Comparison of ENCODE assay signal across 17 cellular contexts in the genomic region with DNA sequence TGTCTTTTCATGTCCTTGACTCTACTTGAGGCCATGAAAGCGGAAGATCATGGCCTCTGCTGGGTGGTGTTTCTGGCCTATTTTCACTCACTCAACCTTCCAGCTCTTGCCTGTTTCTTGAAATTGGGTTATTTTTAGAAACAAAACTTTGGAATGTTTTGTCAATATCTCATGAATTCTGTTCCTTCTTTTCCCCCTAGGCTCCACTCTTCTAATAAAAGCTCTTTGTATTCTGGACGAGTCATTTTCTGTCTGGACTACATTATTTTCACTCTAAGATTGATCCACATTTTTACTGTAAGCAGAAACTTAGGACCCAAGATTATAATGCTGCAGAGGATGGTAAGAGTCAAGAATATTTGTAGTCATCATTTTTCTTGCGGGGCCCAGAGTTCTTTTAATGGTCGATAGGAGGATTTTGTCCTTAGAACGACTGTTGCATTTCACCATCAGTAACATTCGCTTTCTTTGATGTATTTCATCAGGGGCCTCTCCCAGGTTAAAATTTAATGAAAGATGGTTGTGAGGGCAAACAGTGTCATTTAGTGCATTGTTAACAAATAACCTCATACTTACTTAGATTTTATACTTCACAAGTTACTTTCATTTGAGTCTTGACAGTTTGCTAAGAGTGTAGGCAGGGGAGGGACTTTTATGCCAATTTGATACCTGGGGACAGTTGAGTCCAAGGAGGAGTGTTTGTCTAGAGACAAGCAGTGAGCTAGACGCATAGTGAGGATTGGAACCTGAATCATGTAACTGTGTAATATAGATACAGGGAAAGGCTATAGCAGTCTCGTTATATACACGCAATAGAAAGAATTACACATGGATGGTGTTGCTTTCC.
DNase-seq lines count a peak whose midpoint lies in the region; ATAC-seq, FAIRE-seq and TF ChIP-seq lines count a peak whose summit lies in the region.
"Had no signal": no experiment of that assay in that cellular context is flagged by ENCODE, and none has a peak within 500 bp of the region (broad histone marks: within the 10 kb centered on the region; RNA-seq: fewer than 3 reads in every experiment).

No MANE protein-coding gene starts in this region.

- H2BK5ac ChIP-seq in IMR-90 (ENCODE audit: low read depth, low read length, poor library complexity, severe bottlenecking), result peak overlapping the region; percentile 68

- peak overlapping the region; percentile 19 for H3K23ac ChIP-seq in IMR-90 (ENCODE audit: low read depth, low read length)

- H3K14ac ChIP-seq in IMR-90 (replicated peaks; ENCODE audit: low read depth, low read length), result peak overlapping the region; percentile 18; the same call in 1 of the 2 replicates

- H3K27ac ChIP-seq in AG04450 (ENCODE audit: low read depth, low read length) (peak overlapping the region; percentile 83), IMR-90 (ENCODE audit: insufficient read depth, low read length) (peak overlapping the region; percentile 12; the same call in 1 of the 2 replicates), brain microvascular endothelial cell (peak overlapping the region; percentile 64)
- H3K27ac ChIP-seq: adrenal gland, esophagus squamous epithelium, neural progenitor cell had no signal

- TF ChIP-seq POLR2A in IMR-90 (IDR thresholded peaks at IDR 0.05; ENCODE audit: low read depth, low read length) (no peak), GM12891 (IDR thresholded peaks at IDR 0.05; ENCODE audit: low read depth, low read length) (no peak)

- H4K8ac ChIP-seq in IMR-90 (ENCODE audit: low read depth in 2 of 2, low read length in 2 of 2), result peak overlapping the region in 1 of 2 experiments; percentile 41; a peak in 1 of 4 replicates

- no peak for ATAC-seq in IMR-90 (ENCODE audit: low read depth)
- ATAC-seq in left lobe of liver, result peak; percentile 11
- no peak for ATAC-seq in omental fat pad (ENCODE audit: low FRiP score)
- ATAC-seq: GM23338 had no signal

- H4K20me1 ChIP-seq in IMR-90 (ENCODE audit: insufficient read depth, low read length), result no peaks in the 10 kb centered on the region

- H2AK5ac ChIP-seq in IMR-90 (ENCODE audit: low read depth, low read length), result peak overlapping the region; percentile 68

- H3K79me1 ChIP-seq in IMR-90 (ENCODE audit: low read depth in 1 of 2, low read length in 2 of 2), result no peaks in the 10 kb centered on the region

- peak overlapping the region; percentile 64; the same call in 1 of the 2 replicates for H3K4me2 ChIP-seq in IMR-90 (ENCODE audit: low read depth, low read length)
- H3K4me2 ChIP-seq: GM23338, neural progenitor cell had no signal

- H2BK20ac ChIP-seq in IMR-90 (ENCODE audit: low read depth, low read length), result peak overlapping the region; percentile 77

- peaks cover 4% of the 10 kb centered on the region for H3K9me1 ChIP-seq in IMR-90 (ENCODE audit: insufficient read depth, low read length)

- no peak overlapping the region for H2AFZ ChIP-seq in IMR-90 (replicated peaks; ENCODE audit: low read length, poor library complexity)
- H2AFZ ChIP-seq: GM23338, neural progenitor cell had no signal

- intact Hi-C loops in IMR-90 (cut with micrococcal nuclease), result loop anchor here (1.0 kb wide), 1 partner anchor 519 kb away; no protein-coding TSS in a partner anchor

- POLR2A ChIA-PET in AG04450 (lab: Yijun Ruan, JAX) (interaction anchor here (0.8 to 1.0 kb wide), 3 partner anchors 22 to 1000 kb away, joined by 3 to 7 read pairs (median 3); no protein-coding TSS in a partner anchor), IMR-90 (lab: Charles Lee; ENCODE audit: unreplicated experiment) (no interaction called here)

- no peak overlapping the region for H3K4me3 ChIP-seq in AG04450 (ENCODE audit: low read depth, low read length)
- H3K4me3 ChIP-seq in IMR-90 (ENCODE audit: insufficient read depth, low read depth, low read length), result no peak overlapping the region
- no peak overlapping the region for H3K4me3 ChIP-seq in brain microvascular endothelial cell (ENCODE audit: low read depth, low read length)
- H3K4me3 ChIP-seq: adrenal gland, esophagus squamous epithelium, GM23338, neural progenitor cell had no signal

- no peak for TF ChIP-seq CTCF in AG04450 (IDR thresholded peaks at IDR 0.05; ENCODE audit: low read depth, low read length)
- TF ChIP-seq CTCF in IMR-90 (conservative IDR thresholded peaks at IDR 0.05; ENCODE audit: low read depth, low read length), result no peak
- TF ChIP-seq CTCF in brain microvascular endothelial cell (IDR thresholded peaks at IDR 0.05; ENCODE audit: low read depth, low read length, missing control alignments), result no peak
- TF ChIP-seq CTCF in omental fat pad (IDR thresholded peaks at IDR 0.05), result no peak

- FAIRE-seq in GM12891 (lab: Jason Lieb, UNC), result no peak

- WGBS in IMR-90 (ENCODE audit: extremely low coverage in 2 of 2, insufficient read length in 1 of 2), 2 experiments, result 80% methylated on average over 2 of the region's 9 CpGs; no CpG with 5 or more reads in 1 of the 2 experiments

- DNase-seq in AG04450 (ENCODE audit: low read depth, low spot score) (no peak), IMR-90 (no peak), brain microvascular endothelial cell (no peak), left lobe of liver (ENCODE audit: low spot score) (no peak), omental fat pad (ENCODE audit: low spot score) (no peak), NCI-H146 treated with DMSO at 0.1 percent for 48 hours (lab: John Stamatoyannopoulos, UW; ENCODE audit: unreplicated experiment) (no peak), GM12891 (ENCODE audit: insufficient read length, low spot score) (no peak)
- no peak for DNase-seq in stimulated activated CD4-positive, alpha-beta T cell treated with anti-CD3 and anti-CD28 coated beads, Interleukin-4, amount 100 ng/mL, for 4 hours
- DNase-seq: adrenal gland; CD8-positive, alpha-beta memory T cell; esophagus squamous epithelium; midbrain; retina; SHP77; stimulated activated naive CD8-positive, alpha-beta T cell treated with anti-CD3 and anti-CD28 coated beads, Interleukin-15, Interleukin-2, amounts not matched to agents 100 U/mL and 50 U/mL, for 24 hours had no signal

- no peaks in the 10 kb centered on the region for H3K36me3 ChIP-seq in IMR-90 (ENCODE audit: control insufficient read depth, insufficient read depth, low read length)
- H3K36me3 ChIP-seq in brain microvascular endothelial cell (replicated peaks), result no peaks in the 10 kb centered on the region
- H3K36me3 ChIP-seq: adrenal gland, esophagus squamous epithelium, neural progenitor cell had no signal

- peak overlapping the region; percentile 36; the same call in 1 of the 3 replicates for H2BK15ac ChIP-seq in IMR-90 (ENCODE audit: low read depth, low read length)

- TF ChIP-seq RAD21 in IMR-90 (IDR thresholded peaks at IDR 0.05; ENCODE audit: low read length), result no peak

- no peak overlapping the region for H3K56ac ChIP-seq in IMR-90 (ENCODE audit: extremely low read depth, insufficient read depth, low read length)

- H3K18ac ChIP-seq in IMR-90 (ENCODE audit: low read depth, low read length), result peak overlapping the region; percentile 61

- dilution Hi-C loops in IMR-90 (cut with HindIII; ENCODE audit: low sequenced_read_pairs, unreplicated experiment), result no loop called here

- no peak overlapping the region for H3K9ac ChIP-seq in IMR-90 (ENCODE audit: low read depth, low read length)
- H3K9ac ChIP-seq: neural progenitor cell had no signal

- H3K4ac ChIP-seq in IMR-90 (ENCODE audit: low read depth, low read length), result peak overlapping the region; percentile 44

- 0 out of 2 replicates have a peak overlapping the region, but pooled peaks have one; percentile 7 for H4K91ac ChIP-seq in IMR-90 (ENCODE audit: insufficient read depth, low read depth, low read length)

- H4K5ac ChIP-seq in IMR-90 (ENCODE audit: low read depth, low read length), result peak overlapping the region; percentile 30; the same call in 1 of the 2 replicates

- peaks cover 8% of the 10 kb centered on the region for H3K9me3 ChIP-seq in AG04450 (ENCODE audit: control insufficient read depth, insufficient read depth, low read length)
- H3K9me3 ChIP-seq in IMR-90 (ENCODE audit: control insufficient read depth, insufficient read depth, low read length), result no peaks in the 10 kb centered on the region
- H3K9me3 ChIP-seq: adrenal gland, esophagus squamous epithelium had no signal

- CTCF ChIA-PET in AG04450 (lab: Charles Lee) (interaction anchor here (0.5 to 2.3 kb wide), 5 partner anchors 26 to 1673 kb away, joined by 3 to 15 read pairs (median 3); no protein-coding TSS in a partner anchor), IMR-90 (lab: Yijun Ruan, JAX) (interaction anchor here (0.6 to 2.2 kb wide), 5 partner anchors 9 to 1125 kb away, joined by 3 to 8 read pairs (median 3); no protein-coding TSS in a partner anchor)

- H3K27me3 ChIP-seq in AG04450 (ENCODE audit: control insufficient read depth, insufficient read depth, low read length), result no peaks in the 10 kb centered on the region
- H3K27me3 ChIP-seq in IMR-90 (ENCODE audit: control insufficient read depth, insufficient read depth, low read length), result no peaks in the 10 kb centered on the region
- no peaks in the 10 kb centered on the region for H3K27me3 ChIP-seq in brain microvascular endothelial cell (replicated peaks)
- H3K27me3 ChIP-seq: neural progenitor cell had no signal

- in situ Hi-C loops in IMR-90 (cut with MboI; ENCODE audit: low sequenced_read_pairs) (loop anchor here (10.0 kb wide), 1 partner anchor 1133 kb away; no protein-coding TSS in a partner anchor), brain microvascular endothelial cell (cut with HindIII; ENCODE audit: low pct_ligation_motif_present, low sequenced_read_pairs) (no loop called here)

- H2BK120ac ChIP-seq in IMR-90 (ENCODE audit: low read depth, low read length), result peak overlapping the region; percentile 54

- no TSS peak for BruUV-seq in IMR-90 (replicated peaks; lab: Mats Ljungman, UMichigan)

- H3K4me1 ChIP-seq in IMR-90 (ENCODE audit: control insufficient read depth, insufficient read depth, low read length), result peaks cover 7% of the 10 kb centered on the region
- H3K4me1 ChIP-seq: adrenal gland had no signal

- peak overlapping the region; percentile 0 for H2AK9ac ChIP-seq in IMR-90 (replicated peaks; ENCODE audit: low read depth, low read length, poor library complexity)

TF ChIP-seq in IMR-90, 13 proteins besides CTCF, POLR2A, EP300 and RAD21:
- 0 out of 2 replicates have a peak, but pooled peaks have one; percentile 15 for TF ChIP-seq MXI1 (IDR thresholded peaks at IDR 0.05; ENCODE audit: borderline replicate concordance, low read depth, low read length)
- no peak for TF ChIP-seq NFE2L2 (IDR thresholded peaks at IDR 0.05; ENCODE audit: low read depth, low read length)

TF ChIP-seq in GM12891, 5 proteins besides CTCF, POLR2A, EP300 and RAD21:
- TF ChIP-seq PAX5 (IDR thresholded peaks at IDR 0.05; ENCODE audit: insufficient read depth, low read length, severe bottlenecking) (no peak), POU2F2 (IDR thresholded peaks at IDR 0.05; ENCODE audit: low read depth, low read length) (no peak), TAF1 (IDR thresholded peaks at IDR 0.05; ENCODE audit: low read depth, low read length) (no peak), POLR2AphosphoS5 (IDR thresholded peaks at IDR 0.05; ENCODE audit: low read depth, low read length) (no peak)

Comparison
In these comparisons a context has a peak if more than half of its experiments do, and no peak if none do; other contexts are left out.
1. H3K27ac ChIP-seq: peak in every context shown above with its lines; median percentile 83 in AG04450; 64 in brain microvascular endothelial cell; 12 in IMR-90.